Comparison of ENCODE assay signal across 8 cellular contexts in genomic region chr17:40363480-40363838, GRCh38. TPM values are rescaled to one million over a fixed set of nuclear protein-coding genes. Genes with fewer than 3 reads are reported as not detected.
DNase-seq lines count a peak whose midpoint lies in the region; ATAC-seq, FAIRE-seq and TF ChIP-seq lines count a peak whose summit lies in the region.

No MANE protein-coding gene starts in this region.

- TF ChIP-seq CTCF in kidney (IDR thresholded peaks at IDR 0.05; ENCODE audit: borderline replicate concordance, extremely low read depth, insufficient read depth) (no peak), suprapubic skin (IDR thresholded peaks at IDR 0.05) (no peak)

- H3K36me3 Mint-ChIP-seq in activated naive CD4-positive, alpha-beta T cell treated with anti-CD3 and anti-CD28 coated beads, Interleukin-2, amount 50 U/mL, for 24 hours = no peaks in the 10 kb centered on the region
- H3K36me3 Mint-ChIP-seq in activated naive CD8-positive, alpha-beta T cell treated with anti-CD3 and anti-CD28 coated beads for 36 hours = no peaks in the 10 kb centered on the region

- H3K4me3 ChIP-seq in kidney (ENCODE audit: low read length in 2 of 2) = peak overlapping the region; percentile 51 to 65
- H3K4me3 ChIP-seq in suprapubic skin = peak overlapping the region; percentile 73

- no peaks in the 10 kb centered on the region for H3K9me3 Mint-ChIP-seq in activated naive CD4-positive, alpha-beta T cell treated with anti-CD3 and anti-CD28 coated beads, Interleukin-2, amount 50 U/mL, for 24 hours
- no peaks in the 10 kb centered on the region for H3K9me3 Mint-ChIP-seq in activated naive CD8-positive, alpha-beta T cell treated with anti-CD3 and anti-CD28 coated beads for 36 hours

- H3K27me3 Mint-ChIP-seq in activated naive CD4-positive, alpha-beta T cell treated with anti-CD3 and anti-CD28 coated beads, Interleukin-2, amount 50 U/mL, for 24 hours = peaks cover 3% of the 10 kb centered on the region
- peaks cover 33% of the 10 kb centered on the region for H3K27me3 Mint-ChIP-seq in activated naive CD8-positive, alpha-beta T cell treated with anti-CD3 and anti-CD28 coated beads for 36 hours

- H3K36me3 ChIP-seq in kidney (ENCODE audit: control insufficient read depth in 1 of 2, insufficient read depth in 2 of 2, low read length in 2 of 2) = no peaks in the 10 kb centered on the region
- H3K36me3 ChIP-seq in suprapubic skin = no peaks in the 10 kb centered on the region

- no peak for DNase-seq in activated naive CD4-positive, alpha-beta T cell treated with anti-CD3 and anti-CD28 coated beads, Interleukin-2, amount 50 U/mL, for 16 hours
- DNase-seq in activated naive CD8-positive, alpha-beta T cell treated with anti-CD3 and anti-CD28 coated beads for 36 hours = peak; percentile 47
- DNase-seq in kidney (peak; percentile 88), suprapubic skin (ENCODE audit: low spot score in 2 of 2) (no peak), COR-L47 (lab: John Stamatoyannopoulos, UW) (no peak), H4 (ENCODE audit: low spot score) (no peak)

- H3K9me3 ChIP-seq in kidney (ENCODE audit: control insufficient read depth in 1 of 2, low read length in 2 of 2) (no peaks in the 10 kb centered on the region), suprapubic skin (no peaks in the 10 kb centered on the region)

- no peak for ATAC-seq in GM21515 (IDR thresholded peaks at IDR 0.05; ENCODE audit: unreplicated experiment)

- TF ChIP-seq EP300 in suprapubic skin (IDR thresholded peaks at IDR 0.05) = no peak

- TF ChIP-seq POLR2A in suprapubic skin (IDR thresholded peaks at IDR 0.05) = no peak

- peaks cover 3 to 4% of the 10 kb centered on the region in 2 donors for H3K4me1 ChIP-seq in kidney (ENCODE audit: control insufficient read depth in 1 of 2, insufficient read depth in 1 of 2, low read depth in 1 of 2, low read length in 2 of 2)
- peaks cover 32% of the 10 kb centered on the region for H3K4me1 ChIP-seq in suprapubic skin

- intact Hi-C loops in kidney (cut with DNase I) = loop anchor here (10.0 kb wide), 1 partner anchor 51 kb away; the partner anchor contains the start of gene TOP2A

- H3K27me3 ChIP-seq in suprapubic skin = no peaks in the 10 kb centered on the region

- H3K27ac Mint-ChIP-seq in activated naive CD4-positive, alpha-beta T cell treated with anti-CD3 and anti-CD28 coated beads, Interleukin-2, amount 50 U/mL, for 24 hours = no peak overlapping the region
- no peak overlapping the region for H3K27ac Mint-ChIP-seq in activated naive CD8-positive, alpha-beta T cell treated with anti-CD3 and anti-CD28 coated beads for 36 hours

- peak overlapping the region; percentile 78 for H3K4me3 Mint-ChIP-seq in activated naive CD4-positive, alpha-beta T cell treated with anti-CD3 and anti-CD28 coated beads, Interleukin-2, amount 50 U/mL, for 24 hours
- H3K4me3 Mint-ChIP-seq in activated naive CD8-positive, alpha-beta T cell treated with anti-CD3 and anti-CD28 coated beads for 36 hours = peak overlapping the region; percentile 73

- no CpG with 5 or more reads among the region's 40 CpGs for WGBS in suprapubic skin

- H3K4me1 Mint-ChIP-seq in activated naive CD4-positive, alpha-beta T cell treated with anti-CD3 and anti-CD28 coated beads, Interleukin-2, amount 50 U/mL, for 24 hours = peaks cover 12% of the 10 kb centered on the region
- H3K4me1 Mint-ChIP-seq in activated naive CD8-positive, alpha-beta T cell treated with anti-CD3 and anti-CD28 coated beads for 36 hours = peaks cover 9% of the 10 kb centered on the region

- no peak for FAIRE-seq in kidney (lab: Jason Lieb, UNC)

- H3K27ac ChIP-seq in kidney (ENCODE audit: low read depth in 2 of 2, low read length in 2 of 2) (no peak overlapping the region), suprapubic skin (no peak overlapping the region)

- H3K9ac ChIP-seq in kidney (ENCODE audit: low read length in 2 of 2) = no peak overlapping the region

RNA-seq across cellular contexts. Expression of gene GJD3, which starts 1.1 kb away (rescaled TPM):
- not detected for total RNA-seq in activated naive CD8-positive, alpha-beta T cell treated with anti-CD3 and anti-CD28 coated beads for 36 hours
- total RNA-seq in kidney = 2.6 TPM
- not detected for polyA plus RNA-seq in kidney (ENCODE audit: insufficient read depth, low read depth, low replicate concordance)
- total RNA-seq in suprapubic skin = 1 to 10 TPM in 1 of 4 donors, not detected in 3; 2.1 TPM
- total RNA-seq in H4 (2014; rRNA removed; shearing (Covaris generic)) = not detected in 2 replicates

RNA-seq across cellular contexts. Expression of gene TOP2A, which starts 54.2 kb away (rescaled TPM):
- 100 to 1,000 TPM; 244 to 245 TPM for total RNA-seq in activated naive CD8-positive, alpha-beta T cell treated with anti-CD3 and anti-CD28 coated beads for 36 hours
- 2.7 TPM for total RNA-seq in kidney
- polyA plus RNA-seq in kidney (ENCODE audit: insufficient read depth, low read depth, low replicate concordance) = 0.82 TPM
- total RNA-seq in suprapubic skin = 10 to 100 TPM in 3 of 4 donors, 1 to 10 TPM in 1; 8.1 to 45.2 (median 22.2) TPM
- total RNA-seq in H4 (2014; rRNA removed; shearing (Covaris generic)) = 194 and 219 TPM in 2 replicates

RNA-seq across cellular contexts. Expression of gene RARA, which starts 54.5 kb away (rescaled TPM):
- total RNA-seq in activated naive CD8-positive, alpha-beta T cell treated with anti-CD3 and anti-CD28 coated beads for 36 hours = 10 to 100 TPM; 31.2 to 33.3 TPM
- 45.7 TPM for total RNA-seq in kidney
- 22.5 TPM for polyA plus RNA-seq in kidney (ENCODE audit: insufficient read depth, low read depth, low replicate concordance)
- total RNA-seq in suprapubic skin = 10 to 100 TPM; 19.4 to 32.1 (median 28.3) TPM
- 17.7 and 19.7 TPM in 2 replicates for total RNA-seq in H4 (2014; rRNA removed; shearing (Covaris generic))

Comparison
In these comparisons a context has a peak if more than half of its experiments do, and no peak if none do; other contexts are left out.
1. DNase-seq: peak in activated naive CD8-positive, alpha-beta T cell treated with anti-CD3 and anti-CD28 coated beads for 36 hours (single experiment) and kidney (single experiment); none in activated naive CD4-positive, alpha-beta T cell treated with anti-CD3 and anti-CD28 coated beads, Interleukin-2, amount 50 U/mL, for 16 hours (single experiment), suprapubic skin (0 of 2), COR-L47 (single experiment) and H4 (single experiment).